7 cellular contexts compared by ENCODE assay signal in the genomic region with DNA sequence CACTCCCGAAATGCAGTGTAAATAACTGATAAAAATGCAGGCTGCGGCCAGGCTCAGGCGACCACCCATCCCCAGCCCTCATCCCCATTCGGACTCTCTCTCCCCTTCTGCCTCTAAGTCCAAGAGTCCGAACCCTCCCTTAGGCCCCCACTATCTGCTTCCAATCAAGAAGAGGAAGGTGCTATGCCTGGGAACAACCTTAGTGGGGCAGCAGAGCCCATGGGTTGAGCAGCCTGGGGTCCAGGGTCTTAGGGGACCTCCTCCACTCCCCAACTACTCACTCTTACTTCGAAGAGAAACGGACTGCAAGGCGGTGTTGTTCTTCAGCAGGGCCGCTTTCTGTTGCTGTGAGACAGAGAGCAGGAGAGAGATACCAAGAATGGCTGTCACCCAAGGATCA. TPM values are rescaled to one million over a fixed set of nuclear protein-coding genes. Genes with fewer than 3 reads are reported as not detected.
DNase-seq lines count a peak whose midpoint lies in the region; FAIRE-seq and TF ChIP-seq lines count a peak whose summit lies in the region.
"Had no signal": no experiment of that assay in that cellular context is flagged by ENCODE, and none has a peak within 500 bp of the region (broad histone marks: within the 10 kb centered on the region; RNA-seq: fewer than 3 reads in every experiment).

No MANE protein-coding gene starts in this region.

- POLR2A ChIA-PET in AG04450 (lab: Yijun Ruan, JAX) = interaction anchor here (3.7 kb wide), 1 partner anchor 12 kb away, joined by 46 read pairs; a partner anchor contains a TSS

- H3K9ac ChIP-seq in OCI-LY3 (ENCODE audit: low read length) = no peak overlapping the region

- peaks cover 65% of the 10 kb centered on the region for H4K20me1 ChIP-seq in OCI-LY3 (ENCODE audit: insufficient read depth, low read length)

- CTCF ChIA-PET in AG04450 (lab: Charles Lee) = interaction anchor here (5.9 kb wide), 1 partner anchor 24 kb away, joined by 27 read pairs; no protein-coding TSS in a partner anchor

- FAIRE-seq in RCC 7860 (lab: Jason Lieb, UNC) = no peak

- H3K27me3 ChIP-seq in AG04450 (ENCODE audit: control insufficient read depth, insufficient read depth, low read length) (no peaks in the 10 kb centered on the region), OCI-LY3 (ENCODE audit: low read depth, low read length) (no peaks in the 10 kb centered on the region), right atrium auricular region (no peaks in the 10 kb centered on the region)

- peak overlapping the region; percentile 47 for H3K27ac ChIP-seq in AG04450 (ENCODE audit: low read depth, low read length)
- no peak overlapping the region for H3K27ac ChIP-seq in OCI-LY3 (ENCODE audit: low read length)
- peak overlapping the region; percentile 75 to 84 for H3K27ac ChIP-seq in right atrium auricular region

- no peak for DNase-seq in AG04450 (ENCODE audit: low read depth, low spot score)
- no peak for DNase-seq in right atrium auricular region (ENCODE audit: low spot score)
- DNase-seq in RCC 7860 (ENCODE audit: low spot score) = no peak
- no peak for DNase-seq in D341Med (ENCODE audit: low spot score)
- no peak for DNase-seq in activated CD4-positive, alpha-beta T cell treated with anti-CD3 and anti-CD28 coated beads, Interleukin-2, amount 50 U/mL, for 1 hour
- DNase-seq: activated CD4-positive, CD25-positive, alpha-beta regulatory T cell treated with anti-CD3 and anti-CD28 coated beads, Interleukin-2, amount 50 U/mL, for 72 hours had no signal

- H3K9me3 ChIP-seq in AG04450 (ENCODE audit: control insufficient read depth, insufficient read depth, low read length) (no peaks in the 10 kb centered on the region), OCI-LY3 (ENCODE audit: insufficient read depth, low read length) (no peaks in the 10 kb centered on the region), right atrium auricular region (no peaks in the 10 kb centered on the region)

- peaks cover 33% of the 10 kb centered on the region for H3K4me1 ChIP-seq in OCI-LY3 (ENCODE audit: low read length)
- H3K4me1 ChIP-seq in right atrium auricular region = peaks cover 0 to 83% of the 10 kb centered on the region in 2 donors

- peak; percentile 14; the same call in 1 of the 2 replicates for TF ChIP-seq CTCF in AG04450 (IDR thresholded peaks at IDR 0.05; ENCODE audit: low read depth, low read length)
- TF ChIP-seq CTCF in OCI-LY3 (IDR thresholded peaks at IDR 0.05; ENCODE audit: low read depth, low read length) = peak; percentile 43
- peak in 1 of 2 donors; percentile 45 for TF ChIP-seq CTCF in right atrium auricular region (IDR thresholded peaks at IDR 0.05)

- no peak overlapping the region for H3K4me3 ChIP-seq in AG04450 (ENCODE audit: low read depth, low read length)
- no peak overlapping the region for H3K4me3 ChIP-seq in OCI-LY3 (ENCODE audit: low read length)
- no peak overlapping the region for H3K4me3 ChIP-seq in right atrium auricular region

- no peak overlapping the region for H3K4me2 ChIP-seq in OCI-LY3 (ENCODE audit: low read length)

- peaks cover 79% of the 10 kb centered on the region for H3K36me3 ChIP-seq in OCI-LY3 (replicated peaks; ENCODE audit: low read depth, low read length)
- H3K36me3 ChIP-seq in right atrium auricular region = peaks cover 55% of the 10 kb centered on the region

- H3K79me2 ChIP-seq in OCI-LY3 (ENCODE audit: low read length) = peaks cover 84% of the 10 kb centered on the region

- no peak overlapping the region for H2AFZ ChIP-seq in OCI-LY3 (ENCODE audit: low read depth, low read length)

RNA-seq across cellular contexts. Expression of a gene that starts 12.2 kb away (rescaled TPM):
- polyA plus RNA-seq in AG04450 (2011; rRNA removed) = 121 and 128 TPM in 2 replicates
- 142 and 172 TPM in 2 replicates for polyA minus RNA-seq in AG04450 (2011; rRNA and poly(A)+ RNA removed)
- total RNA-seq in right atrium auricular region = 10 to 100 TPM; 50.8 to 69.8 TPM

RNA-seq across cellular contexts. Expression of a gene that starts 24.7 kb away (rescaled TPM):
- polyA plus RNA-seq in AG04450 (2011; rRNA removed) = not detected in 2 replicates
- polyA minus RNA-seq in AG04450 (2011; rRNA and poly(A)+ RNA removed) = not detected in 2 replicates
- total RNA-seq in right atrium auricular region = not detected

RNA-seq across cellular contexts. Expression of a gene that starts 31.9 kb away (rescaled TPM):
- 34.9 and 39.0 TPM in 2 replicates for polyA plus RNA-seq in AG04450 (2011; rRNA removed)
- 47.4 and 53.0 TPM in 2 replicates for polyA minus RNA-seq in AG04450 (2011; rRNA and poly(A)+ RNA removed)
- 10 to 100 TPM; 13.4 to 25.9 TPM for total RNA-seq in right atrium auricular region

RNA-seq across cellular contexts. Expression of a gene that starts 54.6 kb away (rescaled TPM):
- polyA plus RNA-seq in AG04450 (2011; rRNA removed) = 867 and 961 TPM in 2 replicates
- polyA minus RNA-seq in AG04450 (2011; rRNA and poly(A)+ RNA removed) = 384 and 431 TPM in 2 replicates
- total RNA-seq in right atrium auricular region = 100 to 1,000 TPM in 1 of 2 donors, 10 to 100 TPM in 1; 87.6 to 206 TPM

RNA-seq across cellular contexts. Expression of a gene that starts 55.0 kb away (rescaled TPM):
- polyA plus RNA-seq in AG04450 (2011; rRNA removed) = 56.4 and 65.2 TPM in 2 replicates
- 61.1 and 69.2 TPM in 2 replicates for polyA minus RNA-seq in AG04450 (2011; rRNA and poly(A)+ RNA removed)
- 10 to 100 TPM; 13.3 to 25.3 TPM for total RNA-seq in right atrium auricular region
